8 cellular contexts compared by ENCODE assay signal in genomic region chr6:148342146-148343027, GRCh38. TPM values are rescaled to one million over a fixed set of nuclear protein-coding genes. Genes with fewer than 3 reads are reported as not detected.
A peak's percentile ranks its signal among the peaks of the same experiment; 100 is the strongest.
DNase-seq lines count a peak whose midpoint lies in the region; ATAC-seq lines count a peak whose summit lies in the region.

Gene SASH1 (plus strand): TSS chr6:148342838. CDS start chr6:148343068, 230 bp downstream.

- peaks cover 21% of the 10 kb centered on the region for H3K4me1 ChIP-seq in SJSA1 (replicated peaks)

- no peaks in the 10 kb centered on the region for H3K9me3 Mint-ChIP-seq in central memory CD8-positive, alpha-beta T cell

- H3K27ac Mint-ChIP-seq in central memory CD8-positive, alpha-beta T cell (ENCODE audit: low read depth), result no peak within 1 kb of the TSS

- H3K4me1 Mint-ChIP-seq in central memory CD8-positive, alpha-beta T cell, result peaks cover 5% of the 10 kb centered on the region

- H3K27ac ChIP-seq in SJSA1, result peak within 1 kb of the TSS; percentile 82

- peaks cover 56% of the 10 kb centered on the region for H3K27me3 Mint-ChIP-seq in central memory CD8-positive, alpha-beta T cell

- no peaks in the 10 kb centered on the region; the same call in 1 of the 2 replicates for H3K36me3 ChIP-seq in SJSA1

- intact Hi-C loops in sciatic nerve (cut with DNase I), result no loop called here

- peak within 1 kb of the TSS; percentile 53 for H3K4me3 ChIP-seq in SJSA1

- no peaks in the 10 kb centered on the region for H3K9me3 ChIP-seq in SJSA1 (replicated peaks)

- peak within 1 kb of the TSS; percentile 61 for H3K4me3 Mint-ChIP-seq in central memory CD8-positive, alpha-beta T cell

- peaks cover 2% of the 10 kb centered on the region for H3K36me3 Mint-ChIP-seq in central memory CD8-positive, alpha-beta T cell (ENCODE audit: insufficient read depth)

- ATAC-seq in GM21528 (IDR thresholded peaks at IDR 0.05; ENCODE audit: low FRiP score, unreplicated experiment) (peak; percentile 82), sciatic nerve (peak; percentile 91), GM21360 (IDR thresholded peaks at IDR 0.05; ENCODE audit: unreplicated experiment) (no peak)
- ATAC-seq in central memory CD8-positive, alpha-beta T cell (replicated peaks; ENCODE audit: extremely low read depth, poor library complexity, severe bottlenecking), result no peak

- DNase-seq in DMS153 (lab: John Stamatoyannopoulos, UW) (peak; percentile 62), HuH-7 (ENCODE audit: low spot score) (peak; percentile 83), SJSA1 (ENCODE audit: low read depth in 1 of 2, low spot score in 2 of 2) (peak; percentile 58 to 85), iPS-NIHi11 (ENCODE audit: low spot score) (peak; percentile 80), sciatic nerve (ENCODE audit: low spot score) (peak; percentile 82)
- no peak for DNase-seq in central memory CD8-positive, alpha-beta T cell (ENCODE audit: low spot score in 2 of 2)

- H3K27me3 ChIP-seq in SJSA1 (replicated peaks), result no peaks in the 10 kb centered on the region

RNA-seq across cellular contexts. Expression of gene SASH1, which starts in this region (rescaled TPM):
- total RNA-seq in SJSA1 (2014; rRNA removed; shearing (Covaris generic)), result 8.8 and 10.4 TPM in 2 replicates
- 118 TPM for total RNA-seq in sciatic nerve

Comparison
In these comparisons a context has a peak if more than half of its experiments do, and no peak if none do; other contexts are left out.
1. RNA of gene SASH1 (total RNA-seq): 118 TPM in sciatic nerve (single experiment); 8.8 to 10.4 TPM in SJSA1; every median in the first group is over 10 times any median in the second.
2. DNase-seq: peak in DMS153 (single experiment), HuH-7 (single experiment), SJSA1 (2 of 2), iPS-NIHi11 (single experiment) and sciatic nerve (single experiment); none in central memory CD8-positive, alpha-beta T cell (0 of 2).
3. ATAC-seq: peak in GM21528 (single experiment) and sciatic nerve (single experiment); none in central memory CD8-positive, alpha-beta T cell (single experiment) and GM21360 (single experiment).